13 cellular contexts compared by ENCODE assay signal in the genomic region with DNA sequence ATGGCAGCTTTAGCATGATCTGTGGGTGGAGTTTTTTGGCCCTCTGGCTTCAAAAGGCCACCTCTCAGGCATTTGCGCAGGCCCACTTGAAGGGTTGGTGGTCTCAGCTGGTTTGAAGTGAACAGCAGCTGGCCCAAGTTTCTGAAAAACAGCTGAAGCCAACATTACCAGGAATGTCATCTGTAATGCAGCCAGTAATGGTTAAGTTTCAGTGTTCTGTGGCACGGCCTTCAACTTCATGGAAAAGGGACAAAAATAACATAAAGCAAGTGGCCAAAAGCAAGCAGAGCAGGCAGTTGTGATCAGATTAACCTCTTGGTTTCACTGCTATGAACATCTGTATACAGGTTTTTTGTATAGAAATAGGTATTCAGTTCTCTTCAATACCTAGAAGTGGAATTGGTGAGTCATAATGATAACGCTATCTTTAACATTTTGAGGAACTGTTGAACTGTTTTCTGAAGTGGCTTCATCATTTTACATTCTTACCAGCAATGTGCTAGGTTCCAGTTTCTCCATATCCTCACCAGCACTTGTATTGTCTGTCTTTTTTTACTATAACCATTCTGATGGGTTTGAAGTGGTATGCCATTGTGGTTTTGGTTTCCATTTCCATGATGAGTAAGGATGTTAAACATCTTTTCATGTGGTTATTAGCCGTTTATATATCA.
A peak's percentile ranks its signal among the peaks of the same experiment; 100 is the strongest.
DNase-seq lines count a peak whose midpoint lies in the region; ATAC-seq and TF ChIP-seq lines count a peak whose summit lies in the region.
"Had no signal": no experiment of that assay in that cellular context is flagged by ENCODE, and none has a peak within 500 bp of the region (broad histone marks: within the 10 kb centered on the region; RNA-seq: fewer than 3 reads in every experiment).

No MANE protein-coding gene starts in this region.

- intact Hi-C loops in PC-3 (cut with micrococcal nuclease), result loop anchor here (10.0 kb wide), 1 partner anchor 52 kb away; no protein-coding TSS in a partner anchor

- H3K9ac ChIP-seq in PC-3 (ENCODE audit: low read length), result no peak overlapping the region

- H3K27ac Mint-ChIP-seq in activated CD4-positive, alpha-beta T cell treated with anti-CD3 and anti-CD28 coated beads, Interleukin-2, amount 10 ng/mL, durations not matched to agents 7 days and 5 days, result no peak overlapping the region
- H3K27ac Mint-ChIP-seq in nephron, result peak overlapping the region in 2 of 3 experiments; percentile 47 to 61

- POLR2A ChIA-PET in activated CD4-positive, alpha-beta T cell treated with anti-CD3 and anti-CD28 coated beads, Interleukin-2, amount 10 ng/mL, durations not matched to agents 7 days and 5 days (lab: Charles Lee), result no interaction called here
- POLR2A ChIA-PET in PC-3 (lab: Charles Lee; ENCODE audit: unreplicated experiment), result no interaction called here

- peaks cover 2% of the 10 kb centered on the region for H3K36me3 Mint-ChIP-seq in activated CD4-positive, alpha-beta T cell treated with anti-CD3 and anti-CD28 coated beads, Interleukin-2, amount 10 ng/mL, durations not matched to agents 7 days and 5 days (ENCODE audit: low read depth)
- H3K36me3 Mint-ChIP-seq in nephron (ENCODE audit: low read depth), result no peaks in the 10 kb centered on the region

- ATAC-seq in HG02852 (IDR thresholded peaks at IDR 0.05; ENCODE audit: unreplicated experiment), result peak; percentile 75
- ATAC-seq in PC-3, result no peak
- ATAC-seq in GM19463 (IDR thresholded peaks at IDR 0.05; ENCODE audit: unreplicated experiment), result no peak

- H3K9me3 ChIP-seq in PC-3 (ENCODE audit: low read length), result no peaks in the 10 kb centered on the region
- no peaks in the 10 kb centered on the region for H3K9me3 ChIP-seq in MG63

- H4K20me1 ChIP-seq in PC-3 (ENCODE audit: low read length), result no peaks in the 10 kb centered on the region

- H3K79me2 ChIP-seq in PC-3 (ENCODE audit: low read length), result no peaks in the 10 kb centered on the region

- peaks cover 13% of the 10 kb centered on the region for H3K27me3 ChIP-seq in PC-3 (ENCODE audit: low read length)
- no peaks in the 10 kb centered on the region for H3K27me3 ChIP-seq in MG63

- H3K4me1 ChIP-seq in PC-3 (ENCODE audit: insufficient read depth, low read length), result peaks cover 8% of the 10 kb centered on the region

- H3F3A ChIP-seq in PC-3 (ENCODE audit: low read length, unreplicated experiment), result no peaks in the 10 kb centered on the region

- no peak overlapping the region for H3K4me3 ChIP-seq in PC-3 (ENCODE audit: low read length)
- no peak overlapping the region for H3K4me3 ChIP-seq in MG63

- no TSS peak for BruUV-seq in PC-3 (replicated peaks; lab: Mats Ljungman, UMichigan)

- peaks cover 10% of the 10 kb centered on the region for H3K27me3 Mint-ChIP-seq in activated CD4-positive, alpha-beta T cell treated with anti-CD3 and anti-CD28 coated beads, Interleukin-2, amount 10 ng/mL, durations not matched to agents 7 days and 5 days
- H3K27me3 Mint-ChIP-seq in nephron (ENCODE audit: low read depth), result no peaks in the 10 kb centered on the region

- H3K36me3 ChIP-seq in PC-3 (ENCODE audit: low read depth, low read length) (no peaks in the 10 kb centered on the region), MG63 (no peaks in the 10 kb centered on the region)

- peaks cover 23% of the 10 kb centered on the region for H3K9me3 Mint-ChIP-seq in activated CD4-positive, alpha-beta T cell treated with anti-CD3 and anti-CD28 coated beads, Interleukin-2, amount 10 ng/mL, durations not matched to agents 7 days and 5 days
- H3K9me3 Mint-ChIP-seq in nephron, result peaks cover 2% of the 10 kb centered on the region

- CTCF ChIA-PET in activated CD4-positive, alpha-beta T cell treated with anti-CD3 and anti-CD28 coated beads, Interleukin-2, amount 10 ng/mL, durations not matched to agents 7 days and 5 days (lab: Charles Lee), result no interaction called here
- CTCF ChIA-PET in PC-3 (lab: Charles Lee), result no interaction called here

- H2AFZ ChIP-seq in PC-3 (ENCODE audit: low read length), result no peak overlapping the region

- no peak overlapping the region for H3K4me2 ChIP-seq in PC-3 (ENCODE audit: low read length)

- no peaks in the 10 kb centered on the region for H3K9me2 ChIP-seq in PC-3 (replicated peaks; ENCODE audit: low read length)

- H3K27ac ChIP-seq in PC-3 (ENCODE audit: low read length), result no peak overlapping the region

- peak; percentile 16 for DNase-seq in activated CD4-positive, alpha-beta T cell treated with anti-CD3 and anti-CD28 coated beads, Interleukin-2, amount 10 ng/mL, durations not matched to agents 7 days and 5 days
- no peak for DNase-seq in activated CD4-positive, alpha-beta T cell treated with anti-CD3 and anti-CD28 coated beads for 48 hours
- DNase-seq in PC-3 (peak; percentile 61), MG63 (no peak), NCI-H1694 (lab: John Stamatoyannopoulos, UW) (no peak)
- DNase-seq: activated effector memory CD4-positive, alpha-beta T cell treated with Interleukin-2 at 50 U/mL for 16 hours; effector CD8-positive, alpha-beta T cell; GOT3; NCI-H510A treated with DMSO at 0.1 percent for 48 hours had no signal

- H3K4me1 Mint-ChIP-seq in activated CD4-positive, alpha-beta T cell treated with anti-CD3 and anti-CD28 coated beads, Interleukin-2, amount 10 ng/mL, durations not matched to agents 7 days and 5 days, result peaks cover 12% of the 10 kb centered on the region
- peaks cover 48% of the 10 kb centered on the region for H3K4me1 Mint-ChIP-seq in nephron

- no peak overlapping the region for H3K4me3 Mint-ChIP-seq in activated CD4-positive, alpha-beta T cell treated with anti-CD3 and anti-CD28 coated beads, Interleukin-2, amount 10 ng/mL, durations not matched to agents 7 days and 5 days
- no peak overlapping the region for H3K4me3 Mint-ChIP-seq in nephron
- H3K4me3 Mint-ChIP-seq: neural crest cell had no signal

- TF ChIP-seq CTCF in PC-3 (conservative IDR thresholded peaks at IDR 0.05; ENCODE audit: low read depth, low read length), result no peak
- no peak for TF ChIP-seq CTCF in nephron (IDR thresholded peaks at IDR 0.05; ENCODE audit: unreplicated experiment in 3 of 3)

Comparison
In these comparisons a context has a peak if more than half of its experiments do, and no peak if none do; other contexts are left out.
1. DNase-seq: peak in activated CD4-positive, alpha-beta T cell treated with anti-CD3 and anti-CD28 coated beads, Interleukin-2, amount 10 ng/mL, durations not matched to agents 7 days and 5 days (single experiment) and PC-3 (single experiment); none in activated CD4-positive, alpha-beta T cell treated with anti-CD3 and anti-CD28 coated beads for 48 hours (single experiment), MG63 (single experiment) and NCI-H1694 (single experiment).